In the genomic region with DNA sequence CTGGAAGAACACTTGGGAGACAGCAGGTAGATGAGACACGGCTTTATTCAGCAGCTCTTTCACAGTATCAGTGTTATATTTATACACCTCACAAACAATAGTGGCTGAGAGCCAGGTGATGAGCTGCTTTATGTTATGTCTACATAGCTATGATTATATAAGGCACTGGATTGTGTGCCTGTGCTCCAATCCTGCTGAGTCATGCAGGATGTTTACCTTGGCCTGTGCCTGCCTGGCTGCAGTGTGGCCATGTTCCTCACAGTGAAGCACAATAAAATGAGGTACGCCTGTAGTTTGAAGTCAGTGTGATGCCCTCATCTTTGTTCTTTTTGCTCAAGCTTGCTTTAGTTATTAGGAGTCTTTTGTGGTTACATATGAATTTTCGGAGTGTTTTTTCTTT, we compare ENCODE assay signal across 13 cellular contexts. TPM values are rescaled to one million over a fixed set of nuclear protein-coding genes. Genes with fewer than 3 reads are reported as not detected.
DNase-seq lines count a peak whose midpoint lies in the region; ATAC-seq and FAIRE-seq lines count a peak whose summit lies in the region.
"Had no signal": no experiment of that assay in that cellular context is flagged by ENCODE, and none has a peak within 500 bp of the region (broad histone marks: within the 10 kb centered on the region; RNA-seq: fewer than 3 reads in every experiment).

No MANE protein-coding gene starts in this region.

- no peak for FAIRE-seq in small intestine (lab: Jason Lieb, UNC)

- no peaks in the 10 kb centered on the region for H3K4me1 Mint-ChIP-seq in stimulated activated effector memory CD8-positive, alpha-beta T cell treated with anti-CD3 and anti-CD28 coated beads, Interleukin-12 subunit alpha, Interleukin-12 subunit beta, amount 100 ng/mL, for 72 hours
- H3K4me1 Mint-ChIP-seq: activated CD4-positive, alpha-beta T cell treated with anti-CD3 and anti-CD28 coated beads for 36 hours; brain; GM23338 had no signal

- H3K4me1 ChIP-seq in small intestine (ENCODE audit: control insufficient read depth in 2 of 2, insufficient read depth in 1 of 2, low read depth in 1 of 2, low read length in 1 of 2): peaks cover 0 to 4% of the 10 kb centered on the region in 2 donors
- H3K4me1 ChIP-seq: spleen had no signal

- H3K27ac Mint-ChIP-seq in stimulated activated effector memory CD8-positive, alpha-beta T cell treated with anti-CD3 and anti-CD28 coated beads, Interleukin-12 subunit alpha, Interleukin-12 subunit beta, amount 100 ng/mL, for 72 hours: no peak overlapping the region
- H3K27ac Mint-ChIP-seq: activated CD4-positive, alpha-beta T cell treated with anti-CD3 and anti-CD28 coated beads for 36 hours; brain; GM23338 had no signal

- no peaks in the 10 kb centered on the region for H3K36me3 ChIP-seq in small intestine (ENCODE audit: control insufficient read depth in 2 of 2, insufficient read depth in 2 of 2, low read length in 2 of 2)
- H3K36me3 ChIP-seq: spleen had no signal

- peak; percentile 2 for DNase-seq in DMS 273 (lab: John Stamatoyannopoulos, UW; ENCODE audit: unreplicated experiment)
- no peak for DNase-seq in DMS 273 treated with DMSO at 0.1 percent for 48 hours (lab: John Stamatoyannopoulos, UW)
- peak; percentile 80 for DNase-seq in RPMI7951 (ENCODE audit: low read depth)
- peak; percentile 20 for DNase-seq in fibroblast of peridontal ligament (ENCODE audit: extremely low read depth)
- peak; percentile 46 for DNase-seq in small intestine
- no peak for DNase-seq in DMS79 (lab: John Stamatoyannopoulos, UW)
- DNase-seq in amygdala (lab: John Stamatoyannopoulos, UW): no peak
- no peak for DNase-seq in stimulated activated effector memory CD8-positive, alpha-beta T cell treated with anti-CD3 and anti-CD28 coated beads, Interleukin-12 subunit alpha, Interleukin-12 subunit beta, amount 100 ng/mL, for 72 hours (ENCODE audit: low spot score in 2 of 2)
- DNase-seq: activated CD4-positive, alpha-beta T cell treated with anti-CD3 and anti-CD28 coated beads for 36 hours; spleen had no signal

- no peaks in the 10 kb centered on the region for H3K9me3 ChIP-seq in small intestine (ENCODE audit: control insufficient read depth, low read depth)

- H3K4me3 ChIP-seq in small intestine (ENCODE audit: low read depth in 1 of 2, low read length in 2 of 2): no peak overlapping the region
- H3K4me3 ChIP-seq: GM23338, spleen had no signal

- no peak for ATAC-seq in stimulated activated effector memory CD8-positive, alpha-beta T cell treated with anti-CD3 and anti-CD28 coated beads, Interleukin-12 subunit alpha, Interleukin-12 subunit beta, amount 100 ng/mL, for 72 hours
- ATAC-seq: activated CD4-positive, alpha-beta T cell treated with anti-CD3 and anti-CD28 coated beads for 36 hours; GM23338 had no signal

- 83 to 93% (median 87%) methylated on average over 3 of the region's 3 CpGs for WGBS in small intestine, 3 donors

- H3K9me3 Mint-ChIP-seq in stimulated activated effector memory CD8-positive, alpha-beta T cell treated with anti-CD3 and anti-CD28 coated beads, Interleukin-12 subunit alpha, Interleukin-12 subunit beta, amount 100 ng/mL, for 72 hours: no peaks in the 10 kb centered on the region

- H3K27me3 ChIP-seq in small intestine (ENCODE audit: control insufficient read depth in 2 of 2, insufficient read depth in 2 of 2, low read length in 2 of 2): no peaks in the 10 kb centered on the region
- H3K27me3 ChIP-seq: spleen had no signal

- H3K36me3 Mint-ChIP-seq in stimulated activated effector memory CD8-positive, alpha-beta T cell treated with anti-CD3 and anti-CD28 coated beads, Interleukin-12 subunit alpha, Interleukin-12 subunit beta, amount 100 ng/mL, for 72 hours: no peaks in the 10 kb centered on the region
- H3K36me3 Mint-ChIP-seq: brain had no signal

- H3K27ac ChIP-seq in small intestine (ENCODE audit: low read depth in 1 of 2, low read length in 1 of 2): no peak overlapping the region
- H3K27ac ChIP-seq: 22Rv1, spleen had no signal

- H3K4me3 Mint-ChIP-seq in stimulated activated effector memory CD8-positive, alpha-beta T cell treated with anti-CD3 and anti-CD28 coated beads, Interleukin-12 subunit alpha, Interleukin-12 subunit beta, amount 100 ng/mL, for 72 hours: no peak overlapping the region
- H3K4me3 Mint-ChIP-seq: activated CD4-positive, alpha-beta T cell treated with anti-CD3 and anti-CD28 coated beads for 36 hours; brain; GM23338 had no signal

RNA-seq across cellular contexts. Expression of a gene that starts 31.3 kb away (rescaled TPM):
- total RNA-seq in RPMI7951 (2014; rRNA removed; shearing (Covaris generic)): not detected in 2 replicates
- polyA plus RNA-seq in small intestine: 10 to 100 TPM in 1 of 3 donors, 1 to 10 TPM in 1, under 1 TPM in 1; 0.67 to 16.7 (median 1.1) TPM
- total RNA-seq: GM23338 had no signal
- polyA plus RNA-seq: GM23338 had no signal

Comparison
In these comparisons a context has a peak if more than half of its experiments do, and no peak if none do; other contexts are left out.
1. DNase-seq: peak in DMS 273 (single experiment), RPMI7951 (single experiment), fibroblast of peridontal ligament (single experiment) and small intestine (single experiment); none in DMS 273 treated with DMSO at 0.1 percent for 48 hours (single experiment), DMS79 (single experiment), amygdala (0 of 56) and stimulated activated effector memory CD8-positive, alpha-beta T cell treated with anti-CD3 and anti-CD28 coated beads, Interleukin-12 subunit alpha, Interleukin-12 subunit beta, amount 100 ng/mL, for 72 hours (0 of 2).